20 cellular contexts compared by ENCODE assay signal in the genomic region with DNA sequence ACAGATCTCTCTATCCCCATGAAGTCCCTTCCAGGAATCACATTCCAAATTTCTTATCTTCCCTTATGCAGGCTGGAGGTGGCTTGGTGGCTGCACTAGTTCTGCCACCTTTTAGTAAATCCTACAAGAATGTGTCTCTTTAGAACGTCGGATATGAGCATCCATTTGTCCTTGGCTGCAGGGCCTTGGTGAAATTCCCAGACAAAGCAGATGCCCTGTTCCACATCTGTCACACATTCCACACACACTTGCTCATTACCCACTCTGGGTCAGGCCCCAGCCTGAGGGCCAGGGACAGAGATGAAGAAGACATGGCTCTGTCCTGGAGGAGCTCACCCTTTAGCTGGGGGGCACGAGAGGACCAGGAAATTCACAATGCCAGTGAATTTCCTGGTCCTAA. TPM values are rescaled to one million over a fixed set of nuclear protein-coding genes. Genes with fewer than 3 reads are reported as not detected.
DNase-seq lines count a peak whose midpoint lies in the region; ATAC-seq and TF ChIP-seq lines count a peak whose summit lies in the region.
"Had no signal": no experiment of that assay in that cellular context is flagged by ENCODE, and none has a peak within 500 bp of the region (broad histone marks: within the 10 kb centered on the region; RNA-seq: fewer than 3 reads in every experiment).

No MANE protein-coding gene starts in this region.

- TF ChIP-seq CTCF in hepatocyte (IDR thresholded peaks at IDR 0.05; ENCODE audit: poor library complexity), result no peak

- H3K4me3 ChIP-seq in SJSA1 (no peak overlapping the region), hepatocyte (no peak overlapping the region)
- H3K4me3 ChIP-seq: left ventricle myocardium inferior, vagina had no signal

- no peak overlapping the region for H2AFZ ChIP-seq in hepatocyte
- H2AFZ ChIP-seq: parathyroid adenoma had no signal

- H3K9me3 ChIP-seq in SJSA1 (replicated peaks), result peaks cover 15% of the 10 kb centered on the region
- no peaks in the 10 kb centered on the region for H3K9me3 ChIP-seq in hepatocyte (ENCODE audit: low read depth)

- 61% methylated on average over 3 of the region's 3 CpGs for WGBS in hepatocyte (ENCODE audit: low lambda C conversion rate, missing lambda C conversion rate)

- no peaks in the 10 kb centered on the region for H3K79me2 ChIP-seq in hepatocyte
- H3K79me2 ChIP-seq: parathyroid adenoma had no signal

- no peak overlapping the region for H3K4me2 ChIP-seq in hepatocyte

- H3K36me3 ChIP-seq in SJSA1, result no peaks in the 10 kb centered on the region
- H3K36me3 ChIP-seq in hepatocyte (replicated peaks; ENCODE audit: insufficient read depth, low read depth), result no peaks in the 10 kb centered on the region
- H3K36me3 ChIP-seq: left ventricle myocardium inferior, vagina had no signal

- H3K27me3 ChIP-seq in SJSA1 (replicated peaks) (no peaks in the 10 kb centered on the region), hepatocyte (no peaks in the 10 kb centered on the region)
- H3K27me3 ChIP-seq: vagina had no signal

- peak; percentile 19 for DNase-seq in left cardiac atrium
- no peak for DNase-seq in Right ventricle myocardium superior
- DNase-seq in SJSA1 (ENCODE audit: low read depth in 1 of 2, low spot score in 2 of 2), result peak in 1 of 2 experiments; percentile 50
- peak; percentile 2 for DNase-seq in hepatocyte (ENCODE audit: low spot score)
- DNase-seq in ureter (ENCODE audit: low spot score), result peak; percentile 23
- no peak for DNase-seq in NCI-H1417 treated with DMSO at 0.1 percent for 48 hours (lab: John Stamatoyannopoulos, UW)
- no peak for DNase-seq in activated CD8-positive, alpha-beta memory T cell treated with anti-CD3 and anti-CD28 coated beads, Interleukin-2, amount 50 U/mL, for 48 hours
- no peak for DNase-seq in NCI-H1436 treated with DMSO at 0.1 percent for 48 hours (lab: John Stamatoyannopoulos, UW)
- DNase-seq: activated naive CD4-positive, alpha-beta T cell; DMS153; left ventricle myocardium inferior; NCI-H2029; NCI-H748 treated with DMSO at 0.1 percent for 48 hours; stimulated activated CD4-positive, alpha-beta T cell treated with anti-CD3 and anti-CD28 coated beads, Interleukin-12 subunit alpha, Interleukin-12 subunit beta, amount 100 ng/mL, for 4 hours had no signal

- peaks cover 22% of the 10 kb centered on the region for H3K4me1 ChIP-seq in SJSA1 (replicated peaks)
- no peaks in the 10 kb centered on the region for H3K4me1 ChIP-seq in hepatocyte (ENCODE audit: insufficient read depth)
- H3K4me1 ChIP-seq: left ventricle myocardium inferior, parathyroid adenoma, vagina had no signal

- intact Hi-C loops in left cardiac atrium (cut with DNase I) (no loop called here), Right ventricle myocardium superior (cut with DNase I) (no loop called here)

- no peaks in the 10 kb centered on the region for H3K9me2 ChIP-seq in hepatocyte (replicated peaks; ENCODE audit: insufficient read depth)

- ATAC-seq in left cardiac atrium (peak; percentile 55 to 59), Right ventricle myocardium superior (ENCODE audit: poor library complexity) (no peak)

- H3K27ac ChIP-seq in SJSA1 (0 out of 2 replicates have a peak overlapping the region, but pooled peaks have one; percentile 11), hepatocyte (no peak overlapping the region)
- H3K27ac ChIP-seq: left ventricle myocardium inferior, parathyroid adenoma, vagina had no signal

- H4K20me1 ChIP-seq in hepatocyte (ENCODE audit: insufficient read depth, poor library complexity, severe bottlenecking), result no peaks in the 10 kb centered on the region

RNA-seq across cellular contexts. Expression of gene GPR17, which starts 31.2 kb away (rescaled TPM):
- under 1 TPM in 1 of 2 donors, not detected in 1; 0.24 TPM for total RNA-seq in left cardiac atrium
- not detected for total RNA-seq in Right ventricle myocardium superior
- not detected in 2 replicates for total RNA-seq in SJSA1 (2014; rRNA removed; shearing (Covaris generic))
- total RNA-seq in hepatocyte, result not detected in 2 replicates
- polyA plus RNA-seq in hepatocyte, result 0.39 TPM in 1 of 2 replicates, not detected in the other
- total RNA-seq in ureter, result not detected
- total RNA-seq: activated B cell treated with CpG ODN at 0.5 μM for 24 hours, dermis microvascular lymphatic vessel endothelial cell, fibroblast of lung, T-cell, vagina had no signal
- polyA plus RNA-seq: fibroblast of lung had no signal

Comparison
In these comparisons a context has a peak if more than half of its experiments do, and no peak if none do; other contexts are left out.
1. DNase-seq: peak in left cardiac atrium (single experiment), hepatocyte (single experiment) and ureter (single experiment); none in Right ventricle myocardium superior (single experiment), NCI-H1417 treated with DMSO at 0.1 percent for 48 hours (single experiment), activated CD8-positive, alpha-beta memory T cell treated with anti-CD3 and anti-CD28 coated beads, Interleukin-2, amount 50 U/mL, for 48 hours (single experiment) and NCI-H1436 treated with DMSO at 0.1 percent for 48 hours (single experiment).